Comparison of ENCODE assay signal across 8 cellular contexts in genomic region chr1:59427155-59427554, GRCh38.
DNase-seq lines count a peak whose midpoint lies in the region; ATAC-seq and TF ChIP-seq lines count a peak whose summit lies in the region.
"Had no signal": no experiment of that assay in that cellular context is flagged by ENCODE, and none has a peak within 500 bp of the region (broad histone marks: within the 10 kb centered on the region; RNA-seq: fewer than 3 reads in every experiment).

No MANE protein-coding gene starts in this region.

- H3K36me3 ChIP-seq in GM23248 (ENCODE audit: low read depth) (no peaks in the 10 kb centered on the region), PC-3 (ENCODE audit: low read depth, low read length) (no peaks in the 10 kb centered on the region), skeletal muscle satellite cell (ENCODE audit: insufficient read depth, low read length) (no peaks in the 10 kb centered on the region), MM.1S (replicated peaks; ENCODE audit: insufficient read depth, low read length) (no peaks in the 10 kb centered on the region)

- no peaks in the 10 kb centered on the region for H3K9me3 ChIP-seq in GM23248 (ENCODE audit: low read depth)
- H3K9me3 ChIP-seq in PC-3 (ENCODE audit: low read length) = no peaks in the 10 kb centered on the region
- no peaks in the 10 kb centered on the region for H3K9me3 ChIP-seq in skeletal muscle satellite cell (replicated peaks; ENCODE audit: low read length)
- H3K9me3 ChIP-seq in MM.1S (replicated peaks; ENCODE audit: insufficient read depth, low read length) = no peaks in the 10 kb centered on the region

- H3K27me3 ChIP-seq in GM23248 (replicated peaks; ENCODE audit: insufficient read depth) (no peaks in the 10 kb centered on the region), PC-3 (ENCODE audit: low read length) (no peaks in the 10 kb centered on the region), skeletal muscle satellite cell (ENCODE audit: control insufficient read depth, insufficient read depth, low read length) (no peaks in the 10 kb centered on the region), MM.1S (replicated peaks; ENCODE audit: insufficient read depth, low read length) (no peaks in the 10 kb centered on the region)

- H3K79me2 ChIP-seq in GM23248 (ENCODE audit: insufficient read depth) (no peaks in the 10 kb centered on the region), PC-3 (ENCODE audit: low read length) (no peaks in the 10 kb centered on the region), MM.1S (ENCODE audit: low read length) (no peaks in the 10 kb centered on the region)

- H3K4me2 ChIP-seq in GM23248 (ENCODE audit: unreplicated experiment) = peak overlapping the region; percentile 42
- H3K4me2 ChIP-seq in PC-3 (ENCODE audit: low read length) = peak overlapping the region; percentile 69
- peak overlapping the region; percentile 32 for H3K4me2 ChIP-seq in skeletal muscle satellite cell (ENCODE audit: low read length)
- H3K4me2 ChIP-seq in MM.1S (ENCODE audit: low read depth, low read length) = no peak overlapping the region

- H3K9me2 ChIP-seq in GM23248 (ENCODE audit: insufficient read depth) = no peaks in the 10 kb centered on the region
- no peaks in the 10 kb centered on the region for H3K9me2 ChIP-seq in PC-3 (replicated peaks; ENCODE audit: low read length)
- no peaks in the 10 kb centered on the region for H3K9me2 ChIP-seq in MM.1S (replicated peaks; ENCODE audit: insufficient read depth, low read length)

- H3K4me3 ChIP-seq in GM23248 (no peak overlapping the region), PC-3 (ENCODE audit: low read length) (peak overlapping the region; percentile 26; the same call in 1 of the 2 replicates), skeletal muscle satellite cell (ENCODE audit: low read length) (no peak overlapping the region), MM.1S (ENCODE audit: low read length) (no peak overlapping the region)

- POLR2A ChIA-PET in PC-3 (lab: Charles Lee; ENCODE audit: unreplicated experiment) = interaction anchor here (0.7 kb wide), 2 partner anchors 18 to 155 kb away, joined by 4 to 12 read pairs; no protein-coding TSS in a partner anchor

- 29 to 35% methylated on average over 7 of the region's 7 CpGs for WGBS in GM23248 (ENCODE audit: low coverage in 1 of 2, low lambda C conversion rate in 2 of 2, missing lambda C conversion rate in 2 of 2), 2 experiments

- TF ChIP-seq CTCF in PC-3 (conservative IDR thresholded peaks at IDR 0.05; ENCODE audit: low read depth, low read length) (no peak), MM.1S (IDR thresholded peaks at IDR 0.05; ENCODE audit: low read length) (no peak)

- H3F3A ChIP-seq in GM23248 (ENCODE audit: insufficient read depth) (peaks cover 22% of the 10 kb centered on the region; the same call in 1 of the 2 replicates), PC-3 (ENCODE audit: low read length, unreplicated experiment) (peaks cover 6% of the 10 kb centered on the region), MM.1S (ENCODE audit: insufficient read depth, low read length) (no peaks in the 10 kb centered on the region)

- H3K4me1 ChIP-seq in GM23248 (ENCODE audit: insufficient read depth) = peaks cover 30% of the 10 kb centered on the region
- peaks cover 55% of the 10 kb centered on the region for H3K4me1 ChIP-seq in PC-3 (ENCODE audit: insufficient read depth, low read length)
- peaks cover 27% of the 10 kb centered on the region for H3K4me1 ChIP-seq in skeletal muscle satellite cell (ENCODE audit: control insufficient read depth, insufficient read depth, low read length)
- no peaks in the 10 kb centered on the region; the same call in 1 of the 2 replicates for H3K4me1 ChIP-seq in MM.1S (ENCODE audit: low read length)

- DNase-seq in GM23248 = peak; percentile 73
- DNase-seq in PC-3 = peak; percentile 97
- no peak for DNase-seq in MM.1S
- DNase-seq in CD1c-positive myeloid dendritic cell (ENCODE audit: extremely low spot score) = no peak
- DNase-seq: activated CD4-positive, alpha-beta T cell treated with anti-CD3 and anti-CD28 coated beads for 36 hours had no signal

- CTCF ChIA-PET in PC-3 (lab: Charles Lee) = interaction anchor here (0.9 kb wide), 1 partner anchor 272 kb away, joined by 3 read pairs; no protein-coding TSS in a partner anchor

- H3K9ac ChIP-seq in GM23248 (no peak overlapping the region), PC-3 (ENCODE audit: low read length) (peak overlapping the region; percentile 32), skeletal muscle satellite cell (ENCODE audit: low read depth, low read length) (no peak overlapping the region), MM.1S (ENCODE audit: low read length) (no peak overlapping the region)

- in situ Hi-C loops in GM23248 (cut with MboI) = no loop called here

- ATAC-seq in PC-3 (peak; percentile 90), esophagus mucosa (peak; percentile 93), HG03520 (IDR thresholded peaks at IDR 0.05; ENCODE audit: unreplicated experiment) (no peak)
- ATAC-seq: activated CD4-positive, alpha-beta T cell treated with anti-CD3 and anti-CD28 coated beads for 36 hours had no signal

- H4K20me1 ChIP-seq in GM23248 (ENCODE audit: insufficient read depth) (no peaks in the 10 kb centered on the region), PC-3 (ENCODE audit: low read length) (no peaks in the 10 kb centered on the region), MM.1S (ENCODE audit: insufficient read depth, low read length) (no peaks in the 10 kb centered on the region)

- peak overlapping the region; percentile 43 for H3K27ac ChIP-seq in GM23248
- H3K27ac ChIP-seq in PC-3 (ENCODE audit: low read length) = peak overlapping the region; percentile 75
- no peak overlapping the region for H3K27ac ChIP-seq in MM.1S (ENCODE audit: low read length)

- intact Hi-C loops in PC-3 (cut with micrococcal nuclease) = loop anchor here (2.0 kb wide), 2 partner anchors 130 to 144 kb away; partner anchors contain the start of gene FGGY

- H2AFZ ChIP-seq in GM23248 = peak overlapping the region; percentile 55
- peak overlapping the region; percentile 68 for H2AFZ ChIP-seq in PC-3 (ENCODE audit: low read length)
- H2AFZ ChIP-seq in MM.1S (ENCODE audit: low read length) = no peak overlapping the region

- no TSS peak for BruUV-seq in PC-3 (replicated peaks; lab: Mats Ljungman, UMichigan)

Comparison
In these comparisons a context has a peak if more than half of its experiments do, and no peak if none do; other contexts are left out.
1. DNase-seq: peak in GM23248 (single experiment) and PC-3 (single experiment); none in MM.1S (single experiment) and CD1c-positive myeloid dendritic cell (single experiment).